In genomic region chr2:173965372-173966025, GRCh38 we compare ENCODE assay signal across 1 cellular context.
A peak's percentile ranks its signal among the peaks of the same experiment; 100 is the strongest.
TF ChIP-seq lines count a peak whose summit lies in the region.

Gene SP3 (minus strand): TSS chr2:173965373. CDS start chr2:173965171, 202 bp downstream.

TF ChIP-seq in HepG2, 621 proteins besides CTCF, POLR2A, EP300 and RAD21 (continued from another document and continues in another):
- TF ChIP-seq ZHX1 (CRISPR knock-in tag; IDR thresholded peaks at IDR 0.05; ENCODE audit: low read depth) (peak; percentile 62; the same call in 1 of the 2 replicates), ZBTB10 (CRISPR knock-in tag; IDR thresholded peaks at IDR 0.05; ENCODE audit: borderline replicate concordance) (no peak; the same call in 1 of the 2 replicates), TEF (CRISPR knock-in tag; IDR thresholded peaks at IDR 0.05) (0 out of 2 replicates have a peak, but pooled peaks have one; percentile 64), ZNF235 (CRISPR knock-in tag; IDR thresholded peaks at IDR 0.05; ENCODE audit: borderline replicate concordance) (peak; percentile 87; the same call in 1 of the 2 replicates), ZNF224 (CRISPR knock-in tag; IDR thresholded peaks at IDR 0.05) (no peak; the same call in 1 of the 2 replicates), MBNL3 (CRISPR knock-in tag; conservative IDR thresholded peaks at IDR 0.05) (no peak), HMG20A (CRISPR knock-in tag; IDR thresholded peaks at IDR 0.05; ENCODE audit: borderline replicate concordance) (no peak), GFI1 (CRISPR knock-in tag; IDR thresholded peaks at IDR 0.05; ENCODE audit: borderline replicate concordance) (no peak), SETDB1 (CRISPR knock-in tag; IDR thresholded peaks at IDR 0.05; ENCODE audit: borderline replicate concordance) (no peak), TCF7L2 (IDR thresholded peaks at IDR 0.05; ENCODE audit: low read depth, low read length) (no peak), ZSCAN9 (CRISPR knock-in tag; IDR thresholded peaks at IDR 0.05; ENCODE audit: borderline replicate concordance) (peak; percentile 35), ZHX2 (IDR thresholded peaks at IDR 0.05; ENCODE audit: low read depth) (peak; percentile 52; the same call in 1 of the 2 replicates), ZHX2 (CRISPR knock-in tag; IDR thresholded peaks at IDR 0.05; ENCODE audit: borderline replicate concordance) (0 out of 2 replicates have a peak, but pooled peaks have one; percentile 77), TSC22D2 (CRISPR knock-in tag; IDR thresholded peaks at IDR 0.05; ENCODE audit: borderline replicate concordance) (peak; percentile 89; the same call in 1 of the 2 replicates), E2F5 (CRISPR knock-in tag; conservative IDR thresholded peaks at IDR 0.05) (peak; percentile 46), ZNF232 (CRISPR knock-in tag; IDR thresholded peaks at IDR 0.05; ENCODE audit: borderline replicate concordance) (peak; percentile 85), ZBTB8A (CRISPR knock-in tag; IDR thresholded peaks at IDR 0.05; ENCODE audit: borderline replicate concordance, low read depth) (peak; percentile 80; the same call in 1 of the 2 replicates), TIGD3 (CRISPR knock-in tag; IDR thresholded peaks at IDR 0.05; ENCODE audit: borderline replicate concordance) (0 out of 2 replicates have a peak, but pooled peaks have one; percentile 54), ZNF83 (CRISPR knock-in tag; IDR thresholded peaks at IDR 0.05; ENCODE audit: borderline replicate concordance) (peak; percentile 23; the same call in 1 of the 2 replicates), ZBTB38 (CRISPR knock-in tag; IDR thresholded peaks at IDR 0.05) (peak; percentile 76), MNT (IDR thresholded peaks at IDR 0.05) (no peak), ZC3H4 (CRISPR knock-in tag; IDR thresholded peaks at IDR 0.05; ENCODE audit: borderline replicate concordance) (peak; percentile 93; the same call in 1 of the 2 replicates), KLF13 (CRISPR knock-in tag; IDR thresholded peaks at IDR 0.05) (peak; percentile 82; the same call in 1 of the 2 replicates), HDAC6 (IDR thresholded peaks at IDR 0.05; ENCODE audit: low read depth, low read length) (no peak), PLRG1 (conservative IDR thresholded peaks at IDR 0.05) (no peak), KDM5B (CRISPR knock-in tag; IDR thresholded peaks at IDR 0.05; ENCODE audit: borderline replicate concordance) (peak; percentile 86; the same call in 1 of the 2 replicates), ARID5B (CRISPR knock-in tag; IDR thresholded peaks at IDR 0.05) (0 out of 2 replicates have a peak, but pooled peaks have one; percentile 42), TBL1XR1 (IDR thresholded peaks at IDR 0.05; ENCODE audit: borderline replicate concordance, low read length, partially characterized antibody) (no peak), RFX1 (IDR thresholded peaks at IDR 0.05) (no peak), ZNF530 (CRISPR knock-in tag; IDR thresholded peaks at IDR 0.05; ENCODE audit: low read depth) (0 out of 2 replicates have a peak, but pooled peaks have one; percentile 79), FOXJ3 (CRISPR knock-in tag; IDR thresholded peaks at IDR 0.05; ENCODE audit: borderline replicate concordance) (peak; percentile 55; the same call in 1 of the 2 replicates), ELF4 (CRISPR knock-in tag; IDR thresholded peaks at IDR 0.05; ENCODE audit: borderline replicate concordance) (peak; percentile 66; the same call in 1 of the 2 replicates), ATF7-NPFF (CRISPR knock-in tag; IDR thresholded peaks at IDR 0.05; ENCODE audit: low read depth) (peak; percentile 86), KLF16 (CRISPR knock-in tag; IDR thresholded peaks at IDR 0.05) (peak in 1 of 2 experiments; percentile 74; a peak in 1 of 4 replicates), MAFF (IDR thresholded peaks at IDR 0.05; ENCODE audit: low read depth, low read length) (no peak)
